ENCODE assay signal across 16 cellular contexts in genomic region chr5:139665626-139666025, GRCh38. TPM values are rescaled to one million over a fixed set of nuclear protein-coding genes. Genes with fewer than 3 reads are reported as not detected.
DNase-seq lines count a peak whose midpoint lies in the region; ATAC-seq and TF ChIP-seq lines count a peak whose summit lies in the region.
"Had no signal": no experiment of that assay in that cellular context is flagged by ENCODE, and none has a peak within 500 bp of the region (broad histone marks: within the 10 kb centered on the region; RNA-seq: fewer than 3 reads in every experiment).

No MANE protein-coding gene starts in this region.

- H3K27ac Mint-ChIP-seq in CD8-positive, alpha-beta memory T cell: peak overlapping the region in 6 of 8 donors; percentile 12 to 97 (median 76)
- H3K27ac Mint-ChIP-seq in WTC11 (peak overlapping the region; percentile 41; the same call in 1 of the 2 replicates), memory B cell (peak overlapping the region; percentile 80)
- peak overlapping the region; percentile 88 for H3K27ac Mint-ChIP-seq in stimulated activated memory B cell treated with anti-CD40 and anti-IgM and Interleukin-4, amounts not matched to agents 10 μg/mL and 1 μg/mL and 100 μg/mL, for 72 hours
- H3K27ac Mint-ChIP-seq: activated CD8-positive, alpha-beta T cell treated with anti-CD3 and anti-CD28 coated beads for 36 hours had no signal

- no peak for ATAC-seq in WTC11
- ATAC-seq in memory B cell (ENCODE audit: low read depth): no peak
- no peak for ATAC-seq in stimulated activated memory B cell treated with anti-CD40 and anti-IgM and Interleukin-4, amounts not matched to agents 10 μg/mL and 1 μg/mL and 100 μg/mL, for 72 hours
- ATAC-seq: activated CD8-positive, alpha-beta T cell treated with anti-CD3 and anti-CD28 coated beads for 36 hours had no signal

- CTCF ChIA-PET in CD8-positive, alpha-beta memory T cell (lab: Charles Lee): interaction anchor here (1.3 to 6.8 kb wide), 2 partner anchors 14 to 31 kb away, joined by 3 to 87 read pairs; no protein-coding TSS in a partner anchor
- CTCF ChIA-PET in WTC11 (lab: Charles Lee): interaction anchor here (0.9 to 2.9 kb wide), 3 partner anchors 12 to 32 kb away, joined by 3 to 10 read pairs (median 3); no protein-coding TSS in a partner anchor

- no peak overlapping the region for H3K27ac ChIP-seq in CD8-positive, alpha-beta memory T cell (ENCODE audit: low read depth, low read length)
- H3K27ac ChIP-seq in SJCRH30: no peak overlapping the region

- no peaks in the 10 kb centered on the region for H3K36me3 ChIP-seq in CD8-positive, alpha-beta memory T cell (ENCODE audit: insufficient read depth, low read length)
- H3K36me3 ChIP-seq in SJCRH30: peaks cover 3% of the 10 kb centered on the region; the same call in 1 of the 2 replicates
- H3K36me3 ChIP-seq: upper lobe of left lung had no signal

- TF ChIP-seq CTCF in WTC11 (IDR thresholded peaks at IDR 0.05): no peak

- POLR2A ChIA-PET in CD8-positive, alpha-beta memory T cell (lab: Charles Lee): interaction anchor here (1.4 kb wide), 1 partner anchor 14 kb away, joined by 3 read pairs; no protein-coding TSS in a partner anchor
- POLR2A ChIA-PET in WTC11 (lab: Charles Lee): interaction anchor here (1.5 kb wide), 1 partner anchor 12 kb away, joined by 4 read pairs; no protein-coding TSS in a partner anchor

- H3K4me1 ChIP-seq in CD8-positive, alpha-beta memory T cell (ENCODE audit: insufficient read depth, low read length): peaks cover 46% of the 10 kb centered on the region
- peaks cover 43% of the 10 kb centered on the region for H3K4me1 ChIP-seq in SJCRH30

- H3K9me3 Mint-ChIP-seq in CD8-positive, alpha-beta memory T cell: no peaks in the 10 kb centered on the region
- H3K9me3 Mint-ChIP-seq in WTC11 (no peaks in the 10 kb centered on the region), memory B cell (no peaks in the 10 kb centered on the region)
- H3K9me3 Mint-ChIP-seq in stimulated activated memory B cell treated with anti-CD40 and anti-IgM and Interleukin-4, amounts not matched to agents 10 μg/mL and 1 μg/mL and 100 μg/mL, for 72 hours: no peaks in the 10 kb centered on the region
- H3K9me3 Mint-ChIP-seq: activated CD8-positive, alpha-beta T cell treated with anti-CD3 and anti-CD28 coated beads for 36 hours; HFFc6 had no signal

- peak overlapping the region in 3 of 7 donors; percentile 5 to 56 (median 55) for H3K4me3 Mint-ChIP-seq in CD8-positive, alpha-beta memory T cell
- H3K4me3 Mint-ChIP-seq in WTC11 (no peak overlapping the region), memory B cell (no peak overlapping the region)
- H3K4me3 Mint-ChIP-seq in stimulated activated memory B cell treated with anti-CD40 and anti-IgM and Interleukin-4, amounts not matched to agents 10 μg/mL and 1 μg/mL and 100 μg/mL, for 72 hours: peak overlapping the region; percentile 21
- H3K4me3 Mint-ChIP-seq: activated CD8-positive, alpha-beta T cell treated with anti-CD3 and anti-CD28 coated beads for 36 hours; HFFc6 had no signal

- no peaks in the 10 kb centered on the region for H3K27me3 Mint-ChIP-seq in CD8-positive, alpha-beta memory T cell
- H3K27me3 Mint-ChIP-seq in WTC11 (ENCODE audit: low read depth): no peaks in the 10 kb centered on the region
- H3K27me3 Mint-ChIP-seq in memory B cell: no peaks in the 10 kb centered on the region
- no peaks in the 10 kb centered on the region for H3K27me3 Mint-ChIP-seq in stimulated activated memory B cell treated with anti-CD40 and anti-IgM and Interleukin-4, amounts not matched to agents 10 μg/mL and 1 μg/mL and 100 μg/mL, for 72 hours
- H3K27me3 Mint-ChIP-seq: activated CD8-positive, alpha-beta T cell treated with anti-CD3 and anti-CD28 coated beads for 36 hours had no signal

- H3K4me1 Mint-ChIP-seq in CD8-positive, alpha-beta memory T cell: peaks cover 54 to 63% (median 55%) of the 10 kb centered on the region in 3 donors
- H3K4me1 Mint-ChIP-seq in WTC11 (peaks cover 71% of the 10 kb centered on the region), memory B cell (peaks cover 78% of the 10 kb centered on the region)
- peaks cover 95% of the 10 kb centered on the region for H3K4me1 Mint-ChIP-seq in stimulated activated memory B cell treated with anti-CD40 and anti-IgM and Interleukin-4, amounts not matched to agents 10 μg/mL and 1 μg/mL and 100 μg/mL, for 72 hours

- no peak for DNase-seq in CD8-positive, alpha-beta memory T cell
- DNase-seq in WTC11 (ENCODE audit: low spot score) (no peak), memory B cell (ENCODE audit: low spot score in 2 of 2) (no peak), AML-193 (lab: John Stamatoyannopoulos, UW) (no peak), SJCRH30 (no peak), globus pallidus (ENCODE audit: low spot score) (no peak), MV-4-11 (lab: John Stamatoyannopoulos, UW) (no peak)
- DNase-seq: activated CD8-positive, alpha-beta T cell treated with anti-CD3 and anti-CD28 coated beads for 36 hours; effector memory CD4-positive, alpha-beta T cell; foreskin melanocyte; HFFc6; islet precursor cell; NCI-H2029 treated with DMSO at 0.1 percent for 48 hours; NCI-H69 had no signal

- no peaks in the 10 kb centered on the region for H3K9me3 ChIP-seq in CD8-positive, alpha-beta memory T cell (ENCODE audit: low read length)
- no peaks in the 10 kb centered on the region for H3K9me3 ChIP-seq in SJCRH30 (replicated peaks)
- H3K9me3 ChIP-seq: upper lobe of left lung had no signal

- no peak overlapping the region for H3K4me3 ChIP-seq in CD8-positive, alpha-beta memory T cell (ENCODE audit: low read length)
- H3K4me3 ChIP-seq in SJCRH30: no peak overlapping the region
- H3K4me3 ChIP-seq: upper lobe of left lung had no signal

- no peaks in the 10 kb centered on the region for H3K27me3 ChIP-seq in CD8-positive, alpha-beta memory T cell (ENCODE audit: insufficient read depth, low read length, poor library complexity, severe bottlenecking)
- H3K27me3 ChIP-seq in SJCRH30: no peaks in the 10 kb centered on the region
- H3K27me3 ChIP-seq: upper lobe of left lung had no signal

- peaks cover 0 to 3% (median 0%) of the 10 kb centered on the region in 3 donors for H3K36me3 Mint-ChIP-seq in CD8-positive, alpha-beta memory T cell
- no peaks in the 10 kb centered on the region; the same call in 1 of the 2 replicates for H3K36me3 Mint-ChIP-seq in WTC11
- H3K36me3 Mint-ChIP-seq in memory B cell: no peaks in the 10 kb centered on the region
- peaks cover 13% of the 10 kb centered on the region for H3K36me3 Mint-ChIP-seq in stimulated activated memory B cell treated with anti-CD40 and anti-IgM and Interleukin-4, amounts not matched to agents 10 μg/mL and 1 μg/mL and 100 μg/mL, for 72 hours

TF ChIP-seq in WTC11, 78 proteins besides CTCF, POLR2A, EP300 and RAD21 (continues in another document):
- TF ChIP-seq ZNF317 (CRISPR knock-in tag; IDR thresholded peaks at IDR 0.05; ENCODE audit: borderline replicate concordance, low read depth): no peak
- no peak for TF ChIP-seq CREB1 (CRISPR knock-in tag; IDR thresholded peaks at IDR 0.05)
- TF ChIP-seq CBFB (CRISPR knock-in tag; IDR thresholded peaks at IDR 0.05; ENCODE audit: low read depth): no peak
- TF ChIP-seq NR1H2 (CRISPR knock-in tag; IDR thresholded peaks at IDR 0.05): no peak
- no peak for TF ChIP-seq SMAD4 (CRISPR knock-in tag; IDR thresholded peaks at IDR 0.05)
- TF ChIP-seq KAT7 (CRISPR knock-in tag; IDR thresholded peaks at IDR 0.05; ENCODE audit: borderline replicate concordance): no peak
- TF ChIP-seq ATF6 (CRISPR knock-in tag; IDR thresholded peaks at IDR 0.05): no peak
- TF ChIP-seq AFF4 (CRISPR knock-in tag; IDR thresholded peaks at IDR 0.05; ENCODE audit: borderline replicate concordance): no peak

RNA-seq across cellular contexts. Expression of gene CXXC5, which starts 17.5 kb away (rescaled TPM):
- 1 to 10 TPM; 2.1 to 3.1 TPM for total RNA-seq in CD8-positive, alpha-beta memory T cell
- polyA plus RNA-seq in CD8-positive, alpha-beta memory T cell: 67.0 TPM
- 77.5 to 97.2 TPM (median 78.0 TPM) in 3 replicates for total RNA-seq in WTC11 (2021)
- total RNA-seq in SJCRH30 (2014; rRNA removed; shearing (Covaris generic)): 76.8 and 81.4 TPM in 2 replicates

Comparison
In these comparisons a context has a peak if more than half of its experiments do, and no peak if none do; other contexts are left out.
1. RNA of gene CXXC5, which starts 17.5 kb away (total RNA-seq): 77.5 to 97.2 TPM in WTC11 and 76.8 to 81.4 TPM in SJCRH30; 2.1 to 3.1 TPM in CD8-positive, alpha-beta memory T cell; every median in the first group is over 10 times any median in the second.
2. Peak in every context shown above with its lines, with median percentiles within 50 percentile points of each other: H3K27ac Mint-ChIP-seq.